ENCODE assay signal across 8 cellular contexts in the genomic region with DNA sequence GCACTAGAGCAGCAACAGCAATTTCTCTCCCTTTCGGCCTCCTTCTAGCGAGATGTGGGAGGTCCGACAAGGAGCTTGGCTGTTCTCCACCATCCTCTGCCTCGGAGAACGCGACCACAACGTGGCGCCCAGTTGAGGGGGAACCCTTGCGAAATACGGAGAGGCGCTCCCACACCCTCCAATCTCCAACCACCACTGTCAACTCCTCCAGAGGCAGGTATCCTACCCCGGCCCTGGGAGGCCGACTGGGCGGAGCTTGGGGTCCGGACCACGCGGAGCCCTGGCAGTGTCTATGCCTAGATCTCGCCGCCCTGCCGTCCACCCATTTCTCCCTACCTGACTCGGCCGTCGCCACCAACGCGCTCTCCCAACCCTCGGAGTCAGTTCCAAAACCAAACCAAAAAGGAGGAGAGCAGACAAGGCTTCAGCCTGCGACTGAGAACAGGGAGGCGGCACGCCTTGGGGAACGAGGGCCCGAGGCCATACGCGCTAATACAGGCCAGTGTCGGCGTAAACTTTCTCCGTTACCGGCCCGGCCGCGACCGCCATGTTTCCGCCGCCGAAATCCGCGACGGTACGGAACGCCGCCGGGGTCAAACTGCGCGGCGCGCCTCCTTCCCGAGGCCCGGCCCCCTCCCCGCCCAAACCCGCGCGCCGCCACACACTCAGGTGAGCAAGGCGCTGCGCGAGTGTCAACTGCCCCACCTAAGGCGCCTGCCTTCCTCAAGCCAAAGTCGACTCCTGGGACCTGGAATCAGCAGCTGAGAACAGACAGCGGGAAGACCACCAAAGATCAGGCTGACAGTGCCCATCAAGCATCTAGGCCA. TPM values are rescaled to one million over a fixed set of nuclear protein-coding genes. Genes with fewer than 3 reads are reported as not detected.
DNase-seq lines count a peak whose midpoint lies in the region; ATAC-seq lines count a peak whose summit lies in the region.

A gene with protein sequence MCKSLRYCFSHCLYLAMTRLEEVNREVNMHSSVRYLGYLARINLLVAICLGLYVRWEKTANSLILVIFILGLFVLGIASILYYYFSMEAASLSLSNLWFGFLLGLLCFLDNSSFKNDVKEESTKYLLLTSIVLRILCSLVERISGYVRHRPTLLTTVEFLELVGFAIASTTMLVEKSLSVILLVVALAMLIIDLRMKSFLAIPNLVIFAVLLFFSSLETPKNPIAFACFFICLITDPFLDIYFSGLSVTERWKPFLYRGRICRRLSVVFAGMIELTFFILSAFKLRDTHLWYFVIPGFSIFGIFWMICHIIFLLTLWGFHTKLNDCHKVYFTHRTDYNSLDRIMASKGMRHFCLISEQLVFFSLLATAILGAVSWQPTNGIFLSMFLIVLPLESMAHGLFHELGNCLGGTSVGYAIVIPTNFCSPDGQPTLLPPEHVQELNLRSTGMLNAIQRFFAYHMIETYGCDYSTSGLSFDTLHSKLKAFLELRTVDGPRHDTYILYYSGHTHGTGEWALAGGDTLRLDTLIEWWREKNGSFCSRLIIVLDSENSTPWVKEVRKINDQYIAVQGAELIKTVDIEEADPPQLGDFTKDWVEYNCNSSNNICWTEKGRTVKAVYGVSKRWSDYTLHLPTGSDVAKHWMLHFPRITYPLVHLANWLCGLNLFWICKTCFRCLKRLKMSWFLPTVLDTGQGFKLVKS (minus strand): TSS at position 570 of the 827 bp plus-strand sequence. CDS start 5,568 bp downstream, outside the sequence.

- no peak within 1 kb of the TSS for H4K8ac ChIP-seq in mesendoderm (ENCODE audit: low read depth, low read length)

- peak within 1 kb of the TSS; percentile 84 for H2BK5ac ChIP-seq in mesendoderm (ENCODE audit: low read length)

- peak within 1 kb of the TSS; percentile 46 for H3K4me2 ChIP-seq in mesendoderm (ENCODE audit: low read length)

- peak within 1 kb of the TSS; percentile 93 for H3K4me3 Mint-ChIP-seq in activated CD8-positive, alpha-beta memory T cell treated with anti-CD3 and anti-CD28 coated beads, Interleukin-2, amount 10 ng/mL, durations not matched to agents 7 days and 5 days

- H3K4me1 ChIP-seq in endocrine pancreas (ENCODE audit: control insufficient read depth, insufficient read depth, low read length) (peaks cover 10% of the 10 kb centered on the region), mesendoderm (ENCODE audit: control insufficient read depth, low read depth, low read length) (peaks cover 5% of the 10 kb centered on the region)

- no peaks in the 10 kb centered on the region for H3K9me3 Mint-ChIP-seq in activated CD8-positive, alpha-beta memory T cell treated with anti-CD3 and anti-CD28 coated beads, Interleukin-2, amount 10 ng/mL, durations not matched to agents 7 days and 5 days (ENCODE audit: low read depth)

- peak within 1 kb of the TSS; percentile 82 for H3K9ac ChIP-seq in endocrine pancreas (ENCODE audit: control insufficient read depth, insufficient read depth, low read length)
- peak within 1 kb of the TSS; percentile 91 for H3K9ac ChIP-seq in mesendoderm (ENCODE audit: low read length)

- H3K36me3 Mint-ChIP-seq in activated CD8-positive, alpha-beta memory T cell treated with anti-CD3 and anti-CD28 coated beads, Interleukin-2, amount 10 ng/mL, durations not matched to agents 7 days and 5 days: peaks cover 11% of the 10 kb centered on the region

- no peak within 1 kb of the TSS for H2BK15ac ChIP-seq in mesendoderm (replicated peaks; ENCODE audit: low read depth)

- H2AK5ac ChIP-seq in mesendoderm (ENCODE audit: low read length): no peak within 1 kb of the TSS

- peak within 1 kb of the TSS; percentile 44 for H3K18ac ChIP-seq in mesendoderm (ENCODE audit: low read length)

- no peak within 1 kb of the TSS for H4K5ac ChIP-seq in mesendoderm (ENCODE audit: low read length)

- DNase-seq in CMK (ENCODE audit: low read depth) (peak; percentile 59), HPDE6-E6E7 (ENCODE audit: extremely low spot score) (peak; percentile 80), NOMO-1 treated with dmso at 0.1 percent for 144 hours (lab: John Stamatoyannopoulos, UW; ENCODE audit: unreplicated experiment) (peak; percentile 18), mesendoderm (peak; percentile 91)
- peak; percentile 88 for DNase-seq in activated CD8-positive, alpha-beta memory T cell treated with anti-CD3 and anti-CD28 coated beads, Interleukin-2, amount 10 ng/mL, durations not matched to agents 7 days and 5 days
- DNase-seq in stimulated activated CD8-positive, alpha-beta memory T cell treated with anti-CD3 and anti-CD28 coated beads, Interleukin-12 subunit alpha, Interleukin-12 subunit beta, amount 100 ng/mL, for 4 hours (ENCODE audit: low read depth): peak; percentile 76

- H3K27ac ChIP-seq in mesendoderm (ENCODE audit: low read depth, low read length): peak within 1 kb of the TSS; percentile 49

- H3K4me1 Mint-ChIP-seq in activated CD8-positive, alpha-beta memory T cell treated with anti-CD3 and anti-CD28 coated beads, Interleukin-2, amount 10 ng/mL, durations not matched to agents 7 days and 5 days: peaks cover 38% of the 10 kb centered on the region

- no CpG with 5 or more reads among the region's 68 CpGs for WGBS in mesendoderm (ENCODE audit: extremely low coverage, insufficient coverage, low lambda C conversion rate)

- H3K4me3 ChIP-seq in endocrine pancreas (ENCODE audit: control insufficient read depth, insufficient read depth, low read length): peak within 1 kb of the TSS; percentile 89
- peak within 1 kb of the TSS; percentile 91 for H3K4me3 ChIP-seq in mesendoderm (ENCODE audit: low read length)

- H3K27me3 Mint-ChIP-seq in activated CD8-positive, alpha-beta memory T cell treated with anti-CD3 and anti-CD28 coated beads, Interleukin-2, amount 10 ng/mL, durations not matched to agents 7 days and 5 days: no peaks in the 10 kb centered on the region

- ATAC-seq in GM19463 (IDR thresholded peaks at IDR 0.05; ENCODE audit: unreplicated experiment): peak; percentile 81
- peak; percentile 87 for ATAC-seq in activated CD8-positive, alpha-beta memory T cell treated with anti-CD3 and anti-CD28 coated beads, Interleukin-2, amount 10 ng/mL, durations not matched to agents 7 days and 5 days

- CTCF ChIA-PET in activated CD8-positive, alpha-beta memory T cell treated with anti-CD3 and anti-CD28 coated beads, Interleukin-2, amount 10 ng/mL, durations not matched to agents 7 days and 5 days (lab: Charles Lee): interaction anchor here (1.4 to 2.0 kb wide), 2 partner anchors 10 to 22 kb away, joined by 3 to 6 read pairs; no protein-coding TSS in a partner anchor

- H3K79me1 ChIP-seq in mesendoderm (ENCODE audit: low read length): peaks cover 3% of the 10 kb centered on the region

- no peak within 1 kb of the TSS for H3K4ac ChIP-seq in mesendoderm (ENCODE audit: low read depth, low read length)

- no peak within 1 kb of the TSS for H2BK120ac ChIP-seq in mesendoderm (ENCODE audit: low read depth, low read length)

- H3K27me3 ChIP-seq in endocrine pancreas (ENCODE audit: control insufficient read depth, insufficient read depth, low read length) (no peaks in the 10 kb centered on the region), mesendoderm (ENCODE audit: insufficient read depth, low read length, poor library complexity) (no peaks in the 10 kb centered on the region)

- peak within 1 kb of the TSS; percentile 99 for H3K56ac ChIP-seq in mesendoderm (ENCODE audit: low read length)

- peak within 1 kb of the TSS; percentile 85 for H3K27ac Mint-ChIP-seq in activated CD8-positive, alpha-beta memory T cell treated with anti-CD3 and anti-CD28 coated beads, Interleukin-2, amount 10 ng/mL, durations not matched to agents 7 days and 5 days

- H3K36me3 ChIP-seq in endocrine pancreas (ENCODE audit: control insufficient read depth, insufficient read depth, low read length): no peaks in the 10 kb centered on the region
- H3K36me3 ChIP-seq in mesendoderm (ENCODE audit: control insufficient read depth, insufficient read depth, low read length): no peaks in the 10 kb centered on the region

- H3K79me2 ChIP-seq in mesendoderm (ENCODE audit: control insufficient read depth, insufficient read depth, low read length): peaks cover 3% of the 10 kb centered on the region

- no peaks in the 10 kb centered on the region for H3K9me3 ChIP-seq in endocrine pancreas (ENCODE audit: control insufficient read depth, low read length)

- no peak within 1 kb of the TSS for H3K23ac ChIP-seq in mesendoderm (ENCODE audit: low read length)

RNA-seq across cellular contexts. Expression of the gene that starts here (rescaled TPM):
- total RNA-seq in activated CD8-positive, alpha-beta memory T cell treated with anti-CD3 and anti-CD28 coated beads, Interleukin-2, amount 10 ng/mL, durations not matched to agents 7 days and 5 days: 10 to 100 TPM; 14.8 to 18.0 TPM
- 7.0 TPM for polyA plus RNA-seq in mesendoderm (2013, experiment 1 of 2)
- 6.3 TPM for polyA plus RNA-seq in mesendoderm (2013, experiment 2 of 2)

Comparison
In these comparisons a context has a peak if more than half of its experiments do, and no peak if none do; other contexts are left out.
1. Peak in every context shown above with its lines: DNase-seq, ATAC-seq, H3K4me3 ChIP-seq and H3K27ac ChIP-seq.
2. DNase-seq: peak in every context shown above with its lines; median percentile 91 in mesendoderm; 88 in activated CD8-positive, alpha-beta memory T cell treated with anti-CD3 and anti-CD28 coated beads, Interleukin-2, amount 10 ng/mL, durations not matched to agents 7 days and 5 days; 80 in HPDE6-E6E7; 76 in stimulated activated CD8-positive, alpha-beta memory T cell treated with anti-CD3 and anti-CD28 coated beads, Interleukin-12 subunit alpha, Interleukin-12 subunit beta, amount 100 ng/mL, for 4 hours; 59 in CMK; 18 in NOMO-1 treated with dmso at 0.1 percent for 144 hours.